Comparison of ENCODE assay signal across 18 cellular contexts in the genomic region with DNA sequence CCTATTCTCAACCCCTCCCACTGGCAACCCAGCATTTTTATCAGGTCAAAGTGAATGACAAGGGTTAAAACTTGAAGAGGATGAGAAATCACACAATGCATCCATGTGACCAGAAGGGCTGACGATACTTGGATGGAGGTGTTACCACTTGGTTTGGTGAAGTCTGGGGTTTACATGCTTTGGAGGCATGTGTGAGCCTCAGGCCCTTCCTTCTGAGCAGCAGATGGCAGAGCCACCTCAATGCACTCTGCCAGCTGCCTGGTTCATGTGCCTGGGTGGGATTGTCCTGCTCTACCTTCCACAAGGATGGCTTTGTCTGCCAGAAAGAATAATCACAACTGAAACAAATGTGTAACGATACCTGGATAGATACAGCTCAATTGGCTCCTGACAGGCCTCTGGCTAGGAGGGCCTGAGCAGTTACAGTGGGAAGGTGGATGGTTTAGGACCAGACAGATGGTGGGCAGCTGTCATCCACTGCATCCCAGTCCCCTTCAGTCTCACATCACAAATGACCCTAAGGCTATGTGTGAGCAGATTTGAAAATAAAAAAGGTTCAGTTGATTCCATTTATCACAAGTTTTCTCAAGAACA. TPM values are rescaled to one million over a fixed set of nuclear protein-coding genes. Genes with fewer than 3 reads are reported as not detected.
DNase-seq lines count a peak whose midpoint lies in the region; ATAC-seq and TF ChIP-seq lines count a peak whose summit lies in the region.
"Had no signal": no experiment of that assay in that cellular context is flagged by ENCODE, and none has a peak within 500 bp of the region (broad histone marks: within the 10 kb centered on the region; RNA-seq: fewer than 3 reads in every experiment).

No MANE protein-coding gene starts in this region.

- no peak overlapping the region for H3K4me3 Mint-ChIP-seq in activated naive CD8-positive, alpha-beta T cell treated with anti-CD3 and anti-CD28 coated beads, Interleukin-2, amount 50 U/mL, for 24 hours
- no peak overlapping the region for H3K4me3 Mint-ChIP-seq in activated naive CD8-positive, alpha-beta T cell treated with anti-CD3 and anti-CD28 coated beads for 36 hours
- H3K4me3 Mint-ChIP-seq: activated naive CD8-positive, alpha-beta T cell; natural killer cell treated with Interleukin-12 subunit alpha and Interleukin-12 subunit beta and Interleukin-15 and Interleukin-18, amount 100 ng/mL, for 72 hours; stimulated activated naive B cell treated with anti-CD40 and anti-IgM and Interleukin-4, amounts not matched to agents 10 μg/mL and 1 μg/mL and 100 μg/mL, for 72 hours had no signal

- H3K27ac ChIP-seq in fibroblast of lung (ENCODE audit: insufficient read depth, low read length): peak overlapping the region; percentile 29
- H3K27ac ChIP-seq: BLaER1, heart right ventricle, thyroid gland had no signal

- no peaks in the 10 kb centered on the region for H3K27me3 ChIP-seq in fibroblast of lung (ENCODE audit: control insufficient read depth, insufficient read depth, low read length)
- H3K27me3 ChIP-seq: BLaER1, heart right ventricle, thyroid gland had no signal

- ATAC-seq in activated naive CD8-positive, alpha-beta T cell treated with anti-CD3 and anti-CD28 coated beads, Interleukin-2, amount 50 U/mL, for 24 hours: peak; percentile 33
- ATAC-seq: stimulated activated naive B cell treated with anti-CD40 and anti-IgM and Interleukin-4, amounts not matched to agents 10 μg/mL and 1 μg/mL and 100 μg/mL, for 72 hours had no signal

- H3K4me3 ChIP-seq in fibroblast of lung (replicated peaks in 1 of 4; ENCODE audit: control extremely low read depth in 1 of 4, insufficient read depth in 1 of 4, low read depth in 3 of 4, low read length in 4 of 4): no peak overlapping the region
- H3K4me3 ChIP-seq: BLaER1, heart right ventricle, lung, thyroid gland had no signal

- TF ChIP-seq CTCF in fibroblast of lung (conservative IDR thresholded peaks at IDR 0.05 in 1 of 2, IDR thresholded peaks at IDR 0.05 in 1 of 2; ENCODE audit: low read depth in 1 of 2, low read length in 2 of 2): no peak

- no peak overlapping the region for H3K9ac ChIP-seq in fibroblast of lung (ENCODE audit: insufficient read depth, low read length)
- H3K9ac ChIP-seq: BLaER1 had no signal

- no peaks in the 10 kb centered on the region for H3K9me3 ChIP-seq in fibroblast of lung (ENCODE audit: control insufficient read depth, insufficient read depth, low read depth, low read length)
- H3K9me3 ChIP-seq: thyroid gland had no signal

- no peak overlapping the region for H3K4me2 ChIP-seq in fibroblast of lung (ENCODE audit: extremely low read depth, insufficient read depth, low read length)
- H3K4me2 ChIP-seq: BLaER1 had no signal

- no peaks in the 10 kb centered on the region for H3K36me3 ChIP-seq in fibroblast of lung (ENCODE audit: control insufficient read depth, insufficient read depth, low read length)
- H3K36me3 ChIP-seq: BLaER1, heart right ventricle, thyroid gland had no signal

- H3K79me2 ChIP-seq in fibroblast of lung (ENCODE audit: control insufficient read depth, insufficient read depth, low read length): no peaks in the 10 kb centered on the region

- H3K36me3 Mint-ChIP-seq in activated naive CD8-positive, alpha-beta T cell treated with anti-CD3 and anti-CD28 coated beads, Interleukin-2, amount 50 U/mL, for 24 hours (ENCODE audit: low read depth): no peaks in the 10 kb centered on the region
- H3K36me3 Mint-ChIP-seq in activated naive CD8-positive, alpha-beta T cell treated with anti-CD3 and anti-CD28 coated beads for 36 hours: peaks cover 2% of the 10 kb centered on the region
- H3K36me3 Mint-ChIP-seq: natural killer cell treated with Interleukin-12 subunit alpha and Interleukin-12 subunit beta and Interleukin-15 and Interleukin-18, amount 100 ng/mL, for 72 hours; stimulated activated naive B cell treated with anti-CD40 and anti-IgM and Interleukin-4, amounts not matched to agents 10 μg/mL and 1 μg/mL and 100 μg/mL, for 72 hours had no signal

- H3K9me3 Mint-ChIP-seq in activated naive CD8-positive, alpha-beta T cell treated with anti-CD3 and anti-CD28 coated beads, Interleukin-2, amount 50 U/mL, for 24 hours: peaks cover 3% of the 10 kb centered on the region
- peaks cover 3% of the 10 kb centered on the region for H3K9me3 Mint-ChIP-seq in activated naive CD8-positive, alpha-beta T cell treated with anti-CD3 and anti-CD28 coated beads for 36 hours
- H3K9me3 Mint-ChIP-seq: natural killer cell treated with Interleukin-12 subunit alpha and Interleukin-12 subunit beta and Interleukin-15 and Interleukin-18, amount 100 ng/mL, for 72 hours had no signal

- H3K27ac Mint-ChIP-seq in activated naive CD8-positive, alpha-beta T cell treated with anti-CD3 and anti-CD28 coated beads, Interleukin-2, amount 50 U/mL, for 24 hours: no peak overlapping the region
- no peak overlapping the region for H3K27ac Mint-ChIP-seq in activated naive CD8-positive, alpha-beta T cell treated with anti-CD3 and anti-CD28 coated beads for 36 hours
- H3K27ac Mint-ChIP-seq: activated naive CD8-positive, alpha-beta T cell; natural killer cell treated with Interleukin-12 subunit alpha and Interleukin-12 subunit beta and Interleukin-15 and Interleukin-18, amount 100 ng/mL, for 72 hours; stimulated activated naive B cell treated with anti-CD40 and anti-IgM and Interleukin-4, amounts not matched to agents 10 μg/mL and 1 μg/mL and 100 μg/mL, for 72 hours had no signal

- no peak for DNase-seq in activated naive CD8-positive, alpha-beta T cell treated with anti-CD3 and anti-CD28 coated beads, Interleukin-2, amount 50 U/mL, for 24 hours
- no peak for DNase-seq in activated naive CD8-positive, alpha-beta T cell treated with anti-CD3 and anti-CD28 coated beads for 36 hours
- DNase-seq in RPMI7951 (ENCODE audit: low read depth) (peak; percentile 88), fibroblast of lung (ENCODE audit: low read depth in 2 of 2) (no peak), glomerular visceral epithelial cell (ENCODE audit: extremely low spot score) (no peak), T-helper 9 cell (no peak)
- DNase-seq in stimulated activated CD4-positive, alpha-beta T cell treated with anti-CD3 and anti-CD28 coated beads, Interleukin-1b, Interleukin-23, amount 100 ng/mL, for 48 hours: no peak
- DNase-seq in stimulated activated CD8-positive, alpha-beta memory T cell treated with anti-CD3 and anti-CD28 coated beads, Interleukin-4, amount 100 ng/mL, for 48 hours: no peak
- DNase-seq: activated T-cell treated with anti-CD3 and anti-CD28 coated beads for 4 hours; heart right ventricle; NCI-H510A; OCI-M1; stimulated activated naive B cell treated with anti-CD40 and anti-IgM and Interleukin-4, amounts not matched to agents 10 μg/mL and 1 μg/mL and 100 μg/mL, for 72 hours; thyroid gland had no signal

- peaks cover 2% of the 10 kb centered on the region for H3K27me3 Mint-ChIP-seq in activated naive CD8-positive, alpha-beta T cell treated with anti-CD3 and anti-CD28 coated beads, Interleukin-2, amount 50 U/mL, for 24 hours
- H3K27me3 Mint-ChIP-seq in activated naive CD8-positive, alpha-beta T cell treated with anti-CD3 and anti-CD28 coated beads for 36 hours: no peaks in the 10 kb centered on the region
- H3K27me3 Mint-ChIP-seq: activated naive CD8-positive, alpha-beta T cell; natural killer cell treated with Interleukin-12 subunit alpha and Interleukin-12 subunit beta and Interleukin-15 and Interleukin-18, amount 100 ng/mL, for 72 hours had no signal

- no peaks in the 10 kb centered on the region for H3K4me1 Mint-ChIP-seq in activated naive CD8-positive, alpha-beta T cell treated with anti-CD3 and anti-CD28 coated beads, Interleukin-2, amount 50 U/mL, for 24 hours
- H3K4me1 Mint-ChIP-seq in activated naive CD8-positive, alpha-beta T cell treated with anti-CD3 and anti-CD28 coated beads for 36 hours: no peaks in the 10 kb centered on the region
- H3K4me1 Mint-ChIP-seq: stimulated activated naive B cell treated with anti-CD40 and anti-IgM and Interleukin-4, amounts not matched to agents 10 μg/mL and 1 μg/mL and 100 μg/mL, for 72 hours had no signal

- H3K4me1 ChIP-seq in fibroblast of lung (ENCODE audit: control insufficient read depth, extremely low read depth, insufficient read depth, low read length): peaks cover 8% of the 10 kb centered on the region
- H3K4me1 ChIP-seq: BLaER1, thyroid gland had no signal

- H2AFZ ChIP-seq in fibroblast of lung (ENCODE audit: low read length): no peak overlapping the region

- H4K20me1 ChIP-seq in fibroblast of lung (ENCODE audit: control insufficient read depth, extremely low read depth, insufficient read depth, low read length): no peaks in the 10 kb centered on the region
- H4K20me1 ChIP-seq: BLaER1 had no signal

RNA-seq across cellular contexts. Expression of gene CNIH3, which starts 51.5 kb away (rescaled TPM):
- 1 to 10 TPM; 1.3 to 1.4 TPM for total RNA-seq in activated naive CD8-positive, alpha-beta T cell treated with anti-CD3 and anti-CD28 coated beads for 36 hours
- 21.0 and 24.5 TPM in 2 replicates for total RNA-seq in RPMI7951 (2014; rRNA removed; shearing (Covaris generic))
- total RNA-seq in fibroblast of lung: 15.7 and 28.1 TPM in 2 replicates
- polyA plus RNA-seq in fibroblast of lung: 3.7 and 19.7 TPM in 2 replicates
- polyA plus RNA-seq in fibroblast of lung (2012): 4.8 and 22.8 TPM in 2 replicates
- 1.5 and 41.6 TPM in 2 replicates for polyA minus RNA-seq in fibroblast of lung (ENCODE audit: low replicate concordance)
